12 cellular contexts compared by ENCODE assay signal in genomic region chr7:64997927-64998391, GRCh38. TPM values are rescaled to one million over a fixed set of nuclear protein-coding genes. Genes with fewer than 3 reads are reported as not detected.
A peak's percentile ranks its signal among the peaks of the same experiment; 100 is the strongest.
DNase-seq lines count a peak whose midpoint lies in the region; ATAC-seq and TF ChIP-seq lines count a peak whose summit lies in the region.
"Had no signal": no experiment of that assay in that cellular context is flagged by ENCODE, and none has a peak within 500 bp of the region (broad histone marks: within the 10 kb centered on the region; RNA-seq: fewer than 3 reads in every experiment).

No MANE protein-coding gene starts in this region.

- H3K9me2 ChIP-seq in GM23338 (ENCODE audit: insufficient read depth) = peaks cover 20% of the 10 kb centered on the region; the same call in 1 of the 2 replicates

- H3K4me1 ChIP-seq in GM23338 (ENCODE audit: insufficient read depth) = peaks cover 14% of the 10 kb centered on the region
- peaks cover 5% of the 10 kb centered on the region for H3K4me1 ChIP-seq in rectal smooth muscle tissue (ENCODE audit: control insufficient read depth, insufficient read depth, low read length)

- no peak overlapping the region for H3K9ac ChIP-seq in rectal smooth muscle tissue (ENCODE audit: low read length)

- peaks cover 81% of the 10 kb centered on the region for H3K9me3 Mint-ChIP-seq in GM23338

- DNase-seq in GM23338 (ENCODE audit: low spot score) = peak; percentile 79
- peak; percentile 73 for DNase-seq in NCI-H748 (lab: John Stamatoyannopoulos, UW; ENCODE audit: unreplicated experiment)
- peak; percentile 81 for DNase-seq in fibroblast of mammary gland (ENCODE audit: low read depth)
- DNase-seq in RKO (ENCODE audit: low spot score) = no peak
- no peak for DNase-seq in GM13977 (ENCODE audit: low spot score)
- DNase-seq in AG08396 (ENCODE audit: low spot score) = no peak
- DNase-seq: activated effector memory CD4-positive, alpha-beta T cell treated with anti-CD3 and anti-CD28 coated beads, Interleukin-2, amount 50 U/mL, for 16 hours; effector memory CD4-positive, alpha-beta T cell; NCI-H774; right lobe of liver had no signal

- H3K27me3 ChIP-seq in GM23338 (ENCODE audit: insufficient read depth) (no peaks in the 10 kb centered on the region), rectal smooth muscle tissue (ENCODE audit: control insufficient read depth, insufficient read depth, low read length) (no peaks in the 10 kb centered on the region)
- H3K27me3 ChIP-seq: right lobe of liver had no signal

- H3K79me2 ChIP-seq in GM23338 (replicated peaks; ENCODE audit: insufficient read depth) = peaks cover 26% of the 10 kb centered on the region

- peaks cover 92% of the 10 kb centered on the region for H3K36me3 Mint-ChIP-seq in GM23338 (ENCODE audit: low read depth)

- no peaks in the 10 kb centered on the region for H3F3A ChIP-seq in GM23338 (replicated peaks; ENCODE audit: low read depth)

- TF ChIP-seq CTCF in GM23338 (conservative IDR thresholded peaks at IDR 0.05; ENCODE audit: low read depth in 2 of 2) = no peak
- TF ChIP-seq CTCF in fibroblast of mammary gland (conservative IDR thresholded peaks at IDR 0.05; ENCODE audit: control insufficient read depth, insufficient read depth, low read depth, low read length) = no peak
- no peak for TF ChIP-seq CTCF in GM13977 (IDR thresholded peaks at IDR 0.05; ENCODE audit: extremely low read depth, insufficient read depth, missing control alignments)

- H2AFZ ChIP-seq in GM23338 = no peak overlapping the region

- H3K4me3 Mint-ChIP-seq in GM23338 = peak overlapping the region; percentile 55

- peaks cover 19% of the 10 kb centered on the region for H3K4me1 Mint-ChIP-seq in GM23338

- peak; percentile 90 for ATAC-seq in GM23338
- ATAC-seq in HG02973 (IDR thresholded peaks at IDR 0.05; ENCODE audit: unreplicated experiment) = no peak

- H3K4me3 ChIP-seq in GM23338 = peak overlapping the region; percentile 29; the same call in 1 of the 2 replicates
- H3K4me3 ChIP-seq in fibroblast of mammary gland (ENCODE audit: control insufficient read depth, low read depth, low read length) = no peak overlapping the region
- no peak overlapping the region for H3K4me3 ChIP-seq in rectal smooth muscle tissue (ENCODE audit: low read length)
- H3K4me3 ChIP-seq: right lobe of liver had no signal

- H3K36me3 ChIP-seq in GM23338 (ENCODE audit: insufficient read depth) (no peaks in the 10 kb centered on the region; the same call in 1 of the 2 replicates), rectal smooth muscle tissue (ENCODE audit: control insufficient read depth, insufficient read depth, low read length) (no peaks in the 10 kb centered on the region)
- H3K36me3 ChIP-seq: right lobe of liver had no signal

- in situ Hi-C loops in GM13977 (cut with MboI; ENCODE audit: low pct_unique_long_range_greater_than_20kb, low sequenced_read_pairs, unreplicated experiment) = no loop called here

- H3K27ac Mint-ChIP-seq in GM23338 = peak overlapping the region; percentile 88

- H3K27me3 Mint-ChIP-seq in GM23338 (ENCODE audit: insufficient read depth, low read depth, poor library complexity) = peaks cover 5% of the 10 kb centered on the region

- no peaks in the 10 kb centered on the region for H4K20me1 ChIP-seq in GM23338 (replicated peaks; ENCODE audit: insufficient read depth)

- peak overlapping the region; percentile 46; the same call in 1 of the 2 replicates for H3K4me2 ChIP-seq in GM23338

- peak overlapping the region; percentile 75 for H3K27ac ChIP-seq in GM23338 (ENCODE audit: low read depth)
- H3K27ac ChIP-seq in rectal smooth muscle tissue (ENCODE audit: low read depth, low read length) = peak overlapping the region; percentile 69
- H3K27ac ChIP-seq: right lobe of liver had no signal

TF ChIP-seq in GM23338, 12 proteins besides CTCF, POLR2A, EP300 and RAD21:
- TF ChIP-seq ZNF331 (CRISPR knock-in tag; IDR thresholded peaks at IDR 0.05; ENCODE audit: low read depth) (no peak), EZH2 (IDR thresholded peaks at IDR 0.05; ENCODE audit: low read depth, unreplicated experiment) (no peak), ETS1 (IDR thresholded peaks at IDR 0.05) (no peak), CREB1 (CRISPR knock-in tag; IDR thresholded peaks at IDR 0.05; ENCODE audit: low read depth) (no peak)

RNA-seq across cellular contexts. Expression of gene ZNF117, which starts 7.1 kb away (rescaled TPM):
- 16.3 and 20.0 TPM in 2 replicates for total RNA-seq in GM23338 (2014; rRNA removed; shearing (Covaris generic))
- polyA plus RNA-seq in GM23338 (2016; fragmentation: Nextera tagmentation; extraction: Ambion mirVana) = 3.7 and 4.8 TPM in 2 replicates

RNA-seq across cellular contexts. Expression of gene ERV3-1, which starts 8.5 kb away (rescaled TPM):
- 13.8 and 15.3 TPM in 2 replicates for total RNA-seq in GM23338 (2014; rRNA removed; shearing (Covaris generic))
- 20.1 and 26.8 TPM in 2 replicates for polyA plus RNA-seq in GM23338 (2016; fragmentation: Nextera tagmentation; extraction: Ambion mirVana)

Comparison
In these comparisons a context has a peak if more than half of its experiments do, and no peak if none do; other contexts are left out.
1. DNase-seq: peak in GM23338 (single experiment), NCI-H748 (single experiment) and fibroblast of mammary gland (single experiment); none in RKO (single experiment), GM13977 (single experiment) and AG08396 (single experiment).